In genomic region chr5:4511996-4512656, GRCh38 we compare ENCODE assay signal across 10 cellular contexts.
DNase-seq lines count a peak whose midpoint lies in the region; ATAC-seq and TF ChIP-seq lines count a peak whose summit lies in the region.
"Had no signal": no experiment of that assay in that cellular context is flagged by ENCODE, and none has a peak within 500 bp of the region (broad histone marks: within the 10 kb centered on the region; RNA-seq: fewer than 3 reads in every experiment).

No MANE protein-coding gene starts in this region.

- peak overlapping the region; percentile 76 for H3K4me2 ChIP-seq in mammary epithelial cell (ENCODE audit: insufficient read depth, low read depth, low read length)

- dilution Hi-C loops in mammary epithelial cell (cut with HindIII; ENCODE audit: low sequenced_read_pairs), result no loop called here

- H3K4me1 ChIP-seq in mammary epithelial cell (ENCODE audit: insufficient read depth, low read length) (peaks cover 56% of the 10 kb centered on the region), lower lobe of right lung (no peaks in the 10 kb centered on the region), uterus (no peaks in the 10 kb centered on the region)

- DNase-seq in AG10803 (ENCODE audit: low read depth), result peak; percentile 4
- peak; percentile 57 for DNase-seq in M059J (ENCODE audit: low read depth)
- peak; percentile 65 for DNase-seq in mammary epithelial cell
- DNase-seq in lower lobe of right lung, result peak; percentile 76
- no peak for DNase-seq in activated CD4-positive, CD25-positive, alpha-beta regulatory T cell (lab: John Stamatoyannopoulos, UW)
- no peak for DNase-seq in T-helper 2 cell
- no peak for DNase-seq in OCI-M1 (lab: John Stamatoyannopoulos, UW)
- no peak for DNase-seq in uterus
- DNase-seq: activated naive CD4-positive, alpha-beta T cell treated with anti-CD3 and anti-CD28 coated beads, Interleukin-2, amount 10 ng/mL, durations not matched to agents 7 days and 5 days; DMS79 had no signal

- H3K79me2 ChIP-seq in mammary epithelial cell (ENCODE audit: insufficient read depth, low read length), result no peaks in the 10 kb centered on the region

- H3K36me3 ChIP-seq in mammary epithelial cell (ENCODE audit: insufficient read depth, low read length) (no peaks in the 10 kb centered on the region), lower lobe of right lung (no peaks in the 10 kb centered on the region), uterus (no peaks in the 10 kb centered on the region)

- CTCF ChIA-PET in mammary epithelial cell (lab: Charles Lee; ENCODE audit: low non-redundant PET), result interaction anchor here (0.6 to 0.8 kb wide), 3 partner anchors 103 to 197 kb away, joined by 3 to 4 read pairs (median 4); no protein-coding TSS in a partner anchor

- peak overlapping the region; percentile 44 for H3K9ac ChIP-seq in mammary epithelial cell (ENCODE audit: insufficient read depth, low read length)

- peak; percentile 91 to 93 for ATAC-seq in lower lobe of right lung

- no peak for TF ChIP-seq POLR2A in uterus (IDR thresholded peaks at IDR 0.05)

- 8% methylated on average over 19 of the region's 31 CpGs for WGBS in mammary epithelial cell (ENCODE audit: low coverage, missing lambda C conversion rate)

- TF ChIP-seq CTCF in AG10803 (conservative IDR thresholded peaks at IDR 0.05; ENCODE audit: low read length) (peak; percentile 37), mammary epithelial cell (conservative IDR thresholded peaks at IDR 0.05 in 1 of 2, IDR thresholded peaks at IDR 0.05 in 1 of 2; ENCODE audit: extremely low read depth in 1 of 2, insufficient read depth in 1 of 2, low read depth in 1 of 2, low read length in 2 of 2) (peak; percentile 72 to 89), lower lobe of right lung (IDR thresholded peaks at IDR 0.05) (peak; percentile 53), uterus (IDR thresholded peaks at IDR 0.05) (peak in 1 of 4 experiments; percentile 36)

- no TSS peak for BruUV-seq in mammary epithelial cell (replicated peaks; lab: Mats Ljungman, UMichigan)

- no peaks in the 10 kb centered on the region for H3K9me3 ChIP-seq in mammary epithelial cell (replicated peaks; ENCODE audit: insufficient read depth, low read length)
- no peaks in the 10 kb centered on the region for H3K9me3 ChIP-seq in lower lobe of right lung
- no peaks in the 10 kb centered on the region for H3K9me3 ChIP-seq in uterus

- no peak overlapping the region for H3K4me3 ChIP-seq in AG10803 (ENCODE audit: low read length)
- peak overlapping the region; percentile 6 to 31 (median 28) for H3K4me3 ChIP-seq in mammary epithelial cell (replicated peaks in 1 of 3; ENCODE audit: insufficient read depth in 1 of 3, low read depth in 2 of 3, low read length in 3 of 3)
- peak overlapping the region; percentile 32 for H3K4me3 ChIP-seq in lower lobe of right lung
- H3K4me3 ChIP-seq in uterus, result no peak overlapping the region

- in situ Hi-C loops in mammary epithelial cell (cut with MboI; ENCODE audit: low sequenced_read_pairs in 2 of 2), result loop anchor here in 1 of 2 donors (5.0 to 25.0 kb wide), 2 partner anchors 225 to 905 kb away; no protein-coding TSS in a partner anchor

- no peaks in the 10 kb centered on the region for H4K20me1 ChIP-seq in mammary epithelial cell (ENCODE audit: insufficient read depth, low read length)

- peak overlapping the region; percentile 81 for H2AFZ ChIP-seq in mammary epithelial cell (ENCODE audit: low read depth, low read length)

- no peaks in the 10 kb centered on the region for H3K27me3 ChIP-seq in mammary epithelial cell (ENCODE audit: insufficient read depth, low read length)
- H3K27me3 ChIP-seq in lower lobe of right lung (ENCODE audit: low read depth), result no peaks in the 10 kb centered on the region
- no peaks in the 10 kb centered on the region for H3K27me3 ChIP-seq in uterus

- H3K27ac ChIP-seq in mammary epithelial cell (ENCODE audit: insufficient read depth, low read depth, low read length) (peak overlapping the region; percentile 34), lower lobe of right lung (no peak overlapping the region), uterus (no peak overlapping the region)

- intact Hi-C loops in mammary epithelial cell (cut with micrococcal nuclease) (loop anchor here (1.0 to 5.0 kb wide), 7 partner anchors 51 to 1765 kb away; no protein-coding TSS in a partner anchor), lower lobe of right lung (cut with DNase I) (no loop called here), uterus (cut with DNase I; ENCODE audit: low total_unique reads) (no loop called here)

Comparison
In these comparisons a context has a peak if more than half of its experiments do, and no peak if none do; other contexts are left out.
1. DNase-seq: peak in AG10803 (single experiment), M059J (single experiment), mammary epithelial cell (single experiment) and lower lobe of right lung (single experiment); none in activated CD4-positive, CD25-positive, alpha-beta regulatory T cell (0 of 4), T-helper 2 cell (0 of 5), OCI-M1 (single experiment) and uterus (0 of 2).
2. H3K4me3 ChIP-seq: peak in mammary epithelial cell (3 of 3) and lower lobe of right lung (single experiment); none in AG10803 (single experiment) and uterus (0 of 2).